8 cellular contexts compared by ENCODE assay signal in the genomic region with DNA sequence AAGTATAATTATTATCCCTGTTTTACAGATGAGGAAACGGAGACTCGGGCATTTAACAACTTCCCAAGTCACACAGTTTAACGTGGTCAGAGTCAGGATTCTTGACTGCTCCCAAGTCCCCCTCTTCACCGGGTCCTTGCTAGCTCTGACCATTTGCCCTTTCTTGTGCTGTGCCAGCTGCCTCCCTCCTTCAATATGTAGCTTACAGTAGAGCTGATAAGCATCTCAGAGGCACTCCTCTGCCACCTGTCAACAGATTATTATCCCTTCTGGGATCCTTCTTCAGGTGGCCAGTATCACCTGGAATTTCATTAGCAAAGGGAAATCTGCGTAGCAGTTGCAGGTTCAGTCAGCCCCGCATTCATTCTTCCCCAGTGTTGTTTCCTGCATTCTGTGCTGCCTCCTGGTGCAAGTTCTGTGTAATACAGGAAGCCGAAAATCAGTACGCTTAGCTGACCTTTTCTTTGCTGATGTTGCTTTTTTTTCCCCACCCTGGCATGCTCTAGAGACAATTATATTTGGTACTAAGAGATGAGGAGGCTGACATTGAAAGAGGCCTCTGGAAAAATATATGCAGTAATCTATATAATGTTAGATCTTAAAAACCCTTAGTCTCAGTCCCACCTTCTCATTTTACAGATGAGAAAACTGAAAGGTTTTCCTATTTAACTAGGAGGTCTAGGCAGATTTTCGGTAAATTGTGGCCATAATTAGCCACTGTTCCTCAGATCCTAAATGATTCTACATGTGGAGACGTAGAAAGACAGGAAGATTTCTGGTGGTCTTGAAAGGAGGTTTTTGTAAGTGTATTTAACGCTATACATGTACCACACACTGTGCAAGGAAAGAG. TPM values are rescaled to one million over a fixed set of nuclear protein-coding genes. Genes with fewer than 3 reads are reported as not detected.
DNase-seq lines count a peak whose midpoint lies in the region; ATAC-seq, FAIRE-seq and TF ChIP-seq lines count a peak whose summit lies in the region.

No MANE protein-coding gene starts in this region.

- ATAC-seq in left colon: peak; percentile 92
- no peak for ATAC-seq in HG03045 (IDR thresholded peaks at IDR 0.05; ENCODE audit: unreplicated experiment)

- H3K27me3 ChIP-seq in bronchial epithelial cell (ENCODE audit: control insufficient read depth, insufficient read depth, low read length): no peaks in the 10 kb centered on the region

- TF ChIP-seq CTCF in GM12872 (IDR thresholded peaks at IDR 0.05; ENCODE audit: insufficient read depth, low read depth, low read length) (peak; percentile 84), bronchial epithelial cell (IDR thresholded peaks at IDR 0.05; ENCODE audit: insufficient read depth, low read length, severe bottlenecking) (peak; percentile 75)

- FAIRE-seq in bronchial epithelial cell (lab: Jason Lieb, UNC): no peak

- intact Hi-C loops in left colon (cut with DNase I, micrococcal nuclease): loop anchor here (1.0 to 10.0 kb wide), 2 partner anchors 121 to 126 kb away; no protein-coding TSS in a partner anchor

- no peak overlapping the region for H3K4me3 ChIP-seq in bronchial epithelial cell (ENCODE audit: low read depth, low read length)

- H3K36me3 ChIP-seq in bronchial epithelial cell (ENCODE audit: control insufficient read depth, insufficient read depth, low read length): no peaks in the 10 kb centered on the region

- DNase-seq in AG08395 (ENCODE audit: low spot score) (peak; percentile 69), LoVo (ENCODE audit: low spot score) (peak; percentile 44), T-helper 9 cell (peak; percentile 27), bronchial epithelial cell (ENCODE audit: low read depth) (peak; percentile 51), left colon (peak in 1 of 2 donors; percentile 53)
- peak; percentile 21 for DNase-seq in stimulated activated CD8-positive, alpha-beta memory T cell treated with anti-CD3 and anti-CD28 coated beads, Interleukin-15, amount 100 ng/mL, for 1 hour (ENCODE audit: low read depth)

RNA-seq across cellular contexts. Expression of a gene that starts 24.8 kb away (rescaled TPM):
- total RNA-seq in bronchial epithelial cell (2.1 and 2.2 TPM in 2 replicates), left colon (1 to 10 TPM; 3.0 to 7.5 TPM)

RNA-seq across cellular contexts. Expression of a gene that starts 38.7 kb away (rescaled TPM):
- total RNA-seq in bronchial epithelial cell (2.4 and 4.2 TPM in 2 replicates), left colon (1 to 10 TPM; 6.6 to 7.3 TPM)

RNA-seq across cellular contexts. Expression of a gene that starts 53.3 kb away (rescaled TPM):
- total RNA-seq in bronchial epithelial cell (80.3 and 99.5 TPM in 2 replicates), left colon (10 to 100 TPM; 63.5 to 72.2 TPM)
